Comparison of ENCODE assay signal across 1 cellular context in the genomic region with DNA sequence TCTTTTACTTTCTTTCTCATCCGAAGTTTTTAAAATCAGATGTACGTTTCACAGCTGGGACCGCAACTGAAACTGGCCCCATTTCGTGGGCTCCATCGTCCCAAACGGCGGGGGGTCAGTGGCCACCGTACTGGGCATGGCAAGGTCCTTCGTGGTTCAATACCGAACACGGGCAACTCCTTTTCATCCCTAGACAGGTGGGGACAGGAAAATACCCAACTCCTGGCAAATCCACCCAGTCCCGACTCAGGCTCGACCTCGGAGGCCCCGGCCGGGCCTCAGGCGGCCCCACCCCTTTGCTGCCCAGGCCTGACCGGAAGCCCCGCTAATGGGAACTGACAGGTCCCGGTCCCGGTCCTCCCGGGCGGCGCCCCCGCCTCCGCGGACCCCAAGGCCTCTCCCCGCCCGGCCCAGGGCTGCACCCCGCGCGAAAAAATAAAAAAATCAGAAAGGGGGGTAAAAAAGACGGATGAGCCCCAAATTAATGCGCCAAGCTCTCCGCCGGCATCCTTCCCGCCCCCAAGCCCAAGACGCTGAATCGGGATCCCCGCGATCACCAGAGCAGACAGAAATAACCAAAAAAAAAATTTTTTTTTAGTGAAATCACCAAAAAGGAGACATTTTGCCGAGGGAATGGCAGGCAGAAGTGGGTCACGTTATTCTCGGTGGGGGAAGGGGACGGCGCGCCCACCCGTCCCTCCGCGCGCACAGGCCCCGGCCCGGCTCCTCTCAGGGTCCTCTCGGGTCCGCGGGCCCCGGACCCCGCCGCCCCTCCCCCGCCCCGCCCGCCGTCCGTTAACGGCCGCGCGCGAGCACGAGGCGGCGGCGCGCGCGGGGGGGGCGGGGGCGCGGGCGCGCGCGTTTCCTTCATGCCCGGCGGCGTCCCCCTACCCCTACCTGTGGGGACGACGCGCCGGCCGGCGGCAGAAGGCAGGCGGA.
TF ChIP-seq lines count a peak whose summit lies in the region.

No MANE protein-coding gene starts in this region.

TF ChIP-seq in neural cell, 6 proteins besides CTCF, POLR2A, EP300 and RAD21 (continued from another document):
- no peak for TF ChIP-seq REST (IDR thresholded peaks at IDR 0.05; ENCODE audit: borderline replicate concordance)
- TF ChIP-seq EZH2 (IDR thresholded peaks at IDR 0.05; ENCODE audit: borderline replicate concordance, insufficient read depth, low read length, poor library complexity, severe bottlenecking) = no peak
TF ChIP-seq in neural cell: peak in this region for 0.
